Comparison of ENCODE assay signal across 32 cellular contexts in genomic region chr10:90174531-90174930, GRCh38.
"Had no signal": no experiment of that assay in that cellular context is flagged by ENCODE, and none has a peak within 500 bp of the region (broad histone marks: within the 10 kb centered on the region; RNA-seq: fewer than 3 reads in every experiment).

No MANE protein-coding gene starts in this region.

- H3K27me3 ChIP-seq: adrenal gland, ascending aorta, body of pancreas, brain microvascular endothelial cell, breast epithelium, cardiac muscle cell had no signal

- DNase-seq: activated effector memory CD4-positive, alpha-beta T cell treated with anti-CD3 and anti-CD28 coated beads, Interleukin-2, amount 50 U/mL, for 16 hours; activated effector memory CD4-positive, alpha-beta T cell treated with Interleukin-2 at 50 U/mL for 16 hours; activated gamma-delta T cell; activated gamma-delta T cell treated with Interleukin-2 at 50 U/mL for 16 hours; activated naive CD4-positive, alpha-beta T cell; activated naive CD4-positive, alpha-beta T cell treated with anti-CD3 and anti-CD28 coated beads for 36 hours; activated naive CD4-positive, alpha-beta T cell treated with anti-CD3 and anti-CD28 coated beads, Interleukin-2, amount 10 ng/mL, durations not matched to agents 7 days and 5 days; activated naive CD4-positive, alpha-beta T cell treated with anti-CD3 and anti-CD28 coated beads, Interleukin-2, amount 50 U/mL, for 16 hours; activated naive CD4-positive, alpha-beta T cell treated with Interleukin-2 at 50 U/mL for 16 hours; activated naive CD8-positive, alpha-beta T cell treated with anti-CD3 and anti-CD28 coated beads for 36 hours; activated naive CD8-positive, alpha-beta T cell treated with anti-CD3 and anti-CD28 coated beads, Interleukin-2, amount 10 ng/mL, durations not matched to agents 7 days and 5 days; activated naive CD8-positive, alpha-beta T cell treated with anti-CD3 and anti-CD28 coated beads, Interleukin-2, amount 50 U/mL, for 24 hours; activated T-cell treated with anti-CD3 and anti-CD28 coated beads for 4 hours; activated T-cell treated with anti-CD3 and anti-CD28 coated beads, Interleukin-2, amount 50 U/mL, for 1 hour; activated T-cell treated with anti-CD3 and anti-CD28 coated beads, Interleukin-2, amount 50 U/mL, for 24 hours; activated T-cell treated with anti-CD3 and anti-CD28 coated beads, Interleukin-2, amount 50 U/mL, for 4 hours; activated T-cell treated with anti-CD3 and anti-CD28 coated beads, Interleukin-2, amount 50 U/mL, for 48 hours; activated T-cell treated with anti-CD3 and anti-CD28 coated beads, Interleukin-2, amount 50 U/mL, for 72 hours; amniotic stem cell; anterior cingulate cortex; aorta; body of pancreas; brain microvascular endothelial cell; caudate nucleus; central memory CD4-positive, alpha-beta T cell; cerebellar nuclear complex had no signal

- H3K4me1 ChIP-seq: adrenal gland, ascending aorta, body of pancreas, breast epithelium had no signal

- H3K9me3 ChIP-seq: adrenal gland, ascending aorta, body of pancreas, breast epithelium had no signal

- H3K4me3 ChIP-seq: adrenal gland, ascending aorta, body of pancreas, breast epithelium, cardiac muscle cell had no signal

- H3K27ac ChIP-seq: adrenal gland, ascending aorta, body of pancreas, brain microvascular endothelial cell, breast epithelium, cardiac muscle cell had no signal

- ATAC-seq: activated naive CD4-positive, alpha-beta T cell treated with anti-CD3 and anti-CD28 coated beads, Interleukin-2, amount 50 U/mL, for 72 hours; activated naive CD8-positive, alpha-beta T cell treated with anti-CD3 and anti-CD28 coated beads, Interleukin-2, amount 50 U/mL, for 24 hours; activated T-cell treated with anti-CD3 and anti-CD28 coated beads, Interleukin-2, amount 50 U/mL, for 4 hours; activated T-helper 17 cell treated with anti-CD3 and anti-CD28 coated beads, Interleukin-2, amount 50 U/mL, for 72 hours had no signal

- H3K36me3 ChIP-seq: adrenal gland, ascending aorta, brain microvascular endothelial cell, breast epithelium, cardiac muscle cell had no signal
